In genomic region chr14:79842270-79842669, GRCh38 we compare ENCODE assay signal across 13 cellular contexts.
A peak's percentile ranks its signal among the peaks of the same experiment; 100 is the strongest.
DNase-seq lines count a peak whose midpoint lies in the region; ATAC-seq and TF ChIP-seq lines count a peak whose summit lies in the region.
"Had no signal": no experiment of that assay in that cellular context is flagged by ENCODE, and none has a peak within 500 bp of the region (broad histone marks: within the 10 kb centered on the region; RNA-seq: fewer than 3 reads in every experiment).

No MANE protein-coding gene starts in this region.

- no peak overlapping the region for H2AFZ ChIP-seq in mammary epithelial cell (ENCODE audit: low read depth, low read length)

- no peaks in the 10 kb centered on the region for H3K79me2 ChIP-seq in mammary epithelial cell (ENCODE audit: insufficient read depth, low read length)

- in situ Hi-C loops in mammary epithelial cell (cut with MboI; ENCODE audit: low sequenced_read_pairs in 2 of 2): no loop called here

- H3K36me3 ChIP-seq in mammary epithelial cell (ENCODE audit: insufficient read depth, low read length) (no peaks in the 10 kb centered on the region), upper lobe of right lung (no peaks in the 10 kb centered on the region), esophagus squamous epithelium (no peaks in the 10 kb centered on the region)
- H3K36me3 ChIP-seq: stomach had no signal

- CTCF ChIA-PET in mammary epithelial cell (lab: Charles Lee; ENCODE audit: low non-redundant PET): no interaction called here

- no peak for TF ChIP-seq POLR2A in esophagus squamous epithelium (IDR thresholded peaks at IDR 0.05)

- H3K4me1 ChIP-seq in mammary epithelial cell (ENCODE audit: insufficient read depth, low read length): no peaks in the 10 kb centered on the region
- H3K4me1 ChIP-seq in upper lobe of right lung: no peaks in the 10 kb centered on the region
- no peaks in the 10 kb centered on the region for H3K4me1 ChIP-seq in esophagus squamous epithelium

- no peak overlapping the region for H3K4me2 ChIP-seq in mammary epithelial cell (ENCODE audit: insufficient read depth, low read depth, low read length)

- H3K27me3 ChIP-seq in mammary epithelial cell (ENCODE audit: insufficient read depth, low read length) (no peaks in the 10 kb centered on the region), upper lobe of right lung (no peaks in the 10 kb centered on the region), esophagus squamous epithelium (no peaks in the 10 kb centered on the region)
- H3K27me3 ChIP-seq: stomach had no signal

- DNase-seq in DMS 273 (lab: John Stamatoyannopoulos, UW; ENCODE audit: unreplicated experiment): peak; percentile 7
- DNase-seq in DMS 273 treated with DMSO at 0.1 percent for 48 hours (lab: John Stamatoyannopoulos, UW): no peak
- peak; percentile 16 for DNase-seq in mammary epithelial cell
- peak; percentile 43 for DNase-seq in iPS-NIHi7 (ENCODE audit: extremely low spot score)
- no peak for DNase-seq in upper lobe of right lung
- DNase-seq in esophagus squamous epithelium (lab: John Stamatoyannopoulos, UW): no peak
- DNase-seq: NCI-H748 treated with DMSO at 0.1 percent for 48 hours; stimulated activated CD4-positive, alpha-beta T cell treated with anti-CD3 and anti-CD28 coated beads, Interleukin-1b, Interleukin-23, amount 100 ng/mL, for 48 hours; stomach; T-helper 1 cell had no signal

- H4K20me1 ChIP-seq in mammary epithelial cell (ENCODE audit: insufficient read depth, low read length): no peaks in the 10 kb centered on the region

- H3K4me3 ChIP-seq in mammary epithelial cell (replicated peaks in 1 of 3; ENCODE audit: insufficient read depth in 1 of 3, low read depth in 2 of 3, low read length in 3 of 3): no peak overlapping the region
- no peak overlapping the region for H3K4me3 ChIP-seq in upper lobe of right lung
- no peak overlapping the region for H3K4me3 ChIP-seq in esophagus squamous epithelium
- H3K4me3 ChIP-seq: stomach had no signal

- 33% methylated on average over 3 of the region's 3 CpGs for WGBS in mammary epithelial cell (ENCODE audit: low coverage, missing lambda C conversion rate)
- 33 to 40% methylated on average over 3 of the region's 3 CpGs for WGBS in esophagus squamous epithelium, 2 donors

- H3K27ac ChIP-seq in mammary epithelial cell (ENCODE audit: insufficient read depth, low read depth, low read length) (no peak overlapping the region), upper lobe of right lung (no peak overlapping the region), esophagus squamous epithelium (no peak overlapping the region)
- H3K27ac ChIP-seq: 22Rv1, stomach had no signal

- no peak overlapping the region for H3K9ac ChIP-seq in mammary epithelial cell (ENCODE audit: insufficient read depth, low read length)

- intact Hi-C loops in mammary epithelial cell (cut with micrococcal nuclease) (no loop called here), upper lobe of right lung (cut with DNase I) (no loop called here), esophagus squamous epithelium (cut with DNase I) (no loop called here)

- ATAC-seq in upper lobe of right lung: peak; percentile 25
- no peak for ATAC-seq in GM18858 (IDR thresholded peaks at IDR 0.05; ENCODE audit: unreplicated experiment)
- ATAC-seq in HG03432 (IDR thresholded peaks at IDR 0.05; ENCODE audit: unreplicated experiment): no peak

- dilution Hi-C loops in mammary epithelial cell (cut with HindIII; ENCODE audit: low sequenced_read_pairs): no loop called here

- no peak for TF ChIP-seq CTCF in mammary epithelial cell (conservative IDR thresholded peaks at IDR 0.05 in 1 of 2, IDR thresholded peaks at IDR 0.05 in 1 of 2; ENCODE audit: extremely low read depth in 1 of 2, insufficient read depth in 1 of 2, low read depth in 1 of 2, low read length in 2 of 2)
- no peak for TF ChIP-seq CTCF in upper lobe of right lung (IDR thresholded peaks at IDR 0.05)
- TF ChIP-seq CTCF in esophagus squamous epithelium (IDR thresholded peaks at IDR 0.05): no peak

- BruUV-seq in mammary epithelial cell (replicated peaks; lab: Mats Ljungman, UMichigan): no TSS peak

- H3K9me3 ChIP-seq in mammary epithelial cell (replicated peaks; ENCODE audit: insufficient read depth, low read length): no peaks in the 10 kb centered on the region
- H3K9me3 ChIP-seq in upper lobe of right lung: no peaks in the 10 kb centered on the region
- no peaks in the 10 kb centered on the region for H3K9me3 ChIP-seq in esophagus squamous epithelium
- H3K9me3 ChIP-seq: stomach had no signal

Comparison
In these comparisons a context has a peak if more than half of its experiments do, and no peak if none do; other contexts are left out.
1. DNase-seq: peak in DMS 273 (single experiment), mammary epithelial cell (single experiment) and iPS-NIHi7 (single experiment); none in DMS 273 treated with DMSO at 0.1 percent for 48 hours (single experiment), upper lobe of right lung (single experiment) and esophagus squamous epithelium (single experiment).